ENCODE assay signal across 19 cellular contexts in the genomic region with DNA sequence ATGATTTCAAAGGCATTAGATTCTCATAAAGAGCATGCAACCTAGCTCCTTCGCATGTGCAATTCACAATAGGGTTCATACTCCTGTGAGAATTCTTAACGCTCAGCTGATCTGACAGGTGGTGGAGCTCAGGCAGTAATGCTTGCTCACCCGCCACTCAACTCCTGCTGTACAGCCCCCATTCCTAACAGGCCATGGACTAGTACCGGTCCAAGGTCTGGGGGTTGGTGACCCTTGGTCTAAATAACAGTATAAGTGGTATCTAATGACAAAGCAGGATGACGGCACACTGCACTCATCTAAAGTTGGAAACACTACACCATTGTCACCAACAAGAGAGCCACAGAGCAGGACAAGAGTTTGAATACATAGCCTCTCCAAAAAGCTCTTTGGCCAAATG. TPM values are rescaled to one million over a fixed set of nuclear protein-coding genes. Genes with fewer than 3 reads are reported as not detected.
DNase-seq lines count a peak whose midpoint lies in the region; ATAC-seq and TF ChIP-seq lines count a peak whose summit lies in the region.
"Had no signal": no experiment of that assay in that cellular context is flagged by ENCODE, and none has a peak within 500 bp of the region (broad histone marks: within the 10 kb centered on the region; RNA-seq: fewer than 3 reads in every experiment).

No MANE protein-coding gene starts in this region.

- TF ChIP-seq POLR2A in gastroesophageal sphincter (IDR thresholded peaks at IDR 0.05) = no peak

- no peak for TF ChIP-seq EP300 in gastroesophageal sphincter (IDR thresholded peaks at IDR 0.05)

- DNase-seq in NCI-H187 (lab: John Stamatoyannopoulos, UW) (peak; percentile 10 to 12), NCI-H187 treated with DMSO at 0.1 percent for 48 hours (lab: John Stamatoyannopoulos, UW) (no peak), SJCRH30 (peak; percentile 35 to 62), kidney tubule cell (ENCODE audit: low spot score) (peak; percentile 34)
- DNase-seq: Caco-2, GF-D8, GOT3, MG63, NCI-H1105, NCI-H1694 treated with DMSO at 0.1 percent for 48 hours, NCI-H226, PC-9, SHP77 had no signal

- no peak for TF ChIP-seq CTCF in gastroesophageal sphincter (IDR thresholded peaks at IDR 0.05)

- peak overlapping the region in 6 of 11 experiments; percentile 17 to 92 (median 84); a peak in 8 of 22 replicates for H3K27ac ChIP-seq in BLaER1 treated with 17β-estradiol and CSF1 and Interleukin-3, amounts not matched to agents 10 nM and 100 nM
- H3K27ac ChIP-seq in SJCRH30 (peak overlapping the region; percentile 77), gastroesophageal sphincter (no peak overlapping the region)
- H3K27ac ChIP-seq: C4-2B, KMS-11, PC-9 had no signal

- H3K4me3 ChIP-seq in BLaER1 treated with 17β-estradiol and CSF1 and Interleukin-3, amounts not matched to agents 10 nM and 100 nM = no peak overlapping the region
- H3K4me3 ChIP-seq in SJCRH30 (no peak overlapping the region), gastroesophageal sphincter (no peak overlapping the region)
- H3K4me3 ChIP-seq: MG63, PC-9 had no signal

- H3K27me3 ChIP-seq in BLaER1 treated with 17β-estradiol and CSF1 and Interleukin-3, amounts not matched to agents 10 nM and 100 nM = no peaks in the 10 kb centered on the region
- H3K27me3 ChIP-seq in SJCRH30 (no peaks in the 10 kb centered on the region), gastroesophageal sphincter (no peaks in the 10 kb centered on the region)
- H3K27me3 ChIP-seq: MG63 had no signal

- H3K4me2 ChIP-seq in BLaER1 treated with 17β-estradiol and CSF1 and Interleukin-3, amounts not matched to agents 10 nM and 100 nM = 0 out of 22 replicates have a peak overlapping the region, but pooled peaks of 3 of the 11 experiments have one; percentile 8 to 38 (median 10)
- H3K4me2 ChIP-seq: KMS-11, PC-9 had no signal

- no peak overlapping the region for H3K9ac ChIP-seq in BLaER1 treated with 17β-estradiol and CSF1 and Interleukin-3, amounts not matched to agents 10 nM and 100 nM
- H3K9ac ChIP-seq: KMS-11 had no signal

- H3K4me1 ChIP-seq in BLaER1 treated with 17β-estradiol and CSF1 and Interleukin-3, amounts not matched to agents 10 nM and 100 nM = peaks cover 36 to 54% (median 49%) of the 10 kb centered on the region in 10 experiments
- H3K4me1 ChIP-seq in SJCRH30 = peaks cover 61% of the 10 kb centered on the region
- H3K4me1 ChIP-seq in gastroesophageal sphincter = peaks cover 2 to 40% (median 6%) of the 10 kb centered on the region in 3 donors

- H4K20me1 ChIP-seq in BLaER1 treated with 17β-estradiol and CSF1 and Interleukin-3, amounts not matched to agents 10 nM and 100 nM = peaks cover 0 to 45% (median 0%) of the 10 kb centered on the region in 11 experiments; a peak in 6 of 22 replicates

- peaks cover 0 to 30% (median 7%) of the 10 kb centered on the region in 11 experiments; a peak in 11 of 22 replicates for H3K36me3 ChIP-seq in BLaER1 treated with 17β-estradiol and CSF1 and Interleukin-3, amounts not matched to agents 10 nM and 100 nM
- H3K36me3 ChIP-seq in SJCRH30 = no peaks in the 10 kb centered on the region
- no peaks in the 10 kb centered on the region for H3K36me3 ChIP-seq in gastroesophageal sphincter
- H3K36me3 ChIP-seq: MG63 had no signal

- H3K9me3 ChIP-seq in BLaER1 treated with 17β-estradiol and CSF1 and Interleukin-3, amounts not matched to agents 10 nM and 100 nM (replicated peaks in 1 of 11) = peaks cover 0 to 42% (median 32%) of the 10 kb centered on the region in 11 experiments; a peak in 17 of 22 replicates
- H3K9me3 ChIP-seq in SJCRH30 (replicated peaks) (no peaks in the 10 kb centered on the region; the same call in 1 of the 2 replicates), gastroesophageal sphincter (no peaks in the 10 kb centered on the region)
- H3K9me3 ChIP-seq: Caco-2, MG63 had no signal

- 90% methylated on average over 3 to 4 of the region's 5 CpGs for WGBS in gastroesophageal sphincter (ENCODE audit: low coverage in 1 of 2), 2 donors

- ATAC-seq in HG03159 (IDR thresholded peaks at IDR 0.05; ENCODE audit: unreplicated experiment) (no peak), gastroesophageal sphincter (no peak), GM19452 (IDR thresholded peaks at IDR 0.05; ENCODE audit: unreplicated experiment) (no peak)

RNA-seq across cellular contexts. Expression of gene ADGRA3, which starts 28.5 kb away (rescaled TPM):
- 104 TPM in 2 replicates for total RNA-seq in SJCRH30 (2014; rRNA removed; shearing (Covaris generic))
- 10 to 100 TPM; 17.8 to 48.8 (median 32.4) TPM for total RNA-seq in gastroesophageal sphincter

Comparison
In these comparisons a context has a peak if more than half of its experiments do, and no peak if none do; other contexts are left out.
1. H3K27ac ChIP-seq: peak in BLaER1 treated with 17β-estradiol and CSF1 and Interleukin-3, amounts not matched to agents 10 nM and 100 nM (6 of 11) and SJCRH30 (single experiment); none in gastroesophageal sphincter (0 of 4).